In the genomic region with DNA sequence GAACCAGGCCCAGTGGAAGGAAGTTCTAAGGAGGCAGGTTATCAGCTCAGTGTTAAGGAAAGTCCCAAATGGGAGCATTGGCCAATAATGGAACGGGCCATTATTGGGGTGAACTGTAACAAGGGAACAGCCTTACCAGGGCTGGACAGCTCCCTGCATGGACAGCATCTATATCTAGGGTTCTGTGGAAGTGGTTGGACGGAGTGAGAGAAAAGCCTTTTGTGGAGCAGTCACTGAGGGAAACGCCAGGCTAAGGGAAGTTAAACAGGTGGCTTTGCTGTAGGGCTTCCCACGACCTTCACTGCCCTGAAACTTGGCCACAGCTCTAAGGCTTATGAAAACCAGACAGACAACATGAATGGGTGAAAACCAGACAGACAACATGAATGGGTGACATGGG, we compare ENCODE assay signal across 13 cellular contexts. TPM values are rescaled to one million over a fixed set of nuclear protein-coding genes. Genes with fewer than 3 reads are reported as not detected.
DNase-seq lines count a peak whose midpoint lies in the region; ATAC-seq and TF ChIP-seq lines count a peak whose summit lies in the region.
"Had no signal": no experiment of that assay in that cellular context is flagged by ENCODE, and none has a peak within 500 bp of the region (broad histone marks: within the 10 kb centered on the region; RNA-seq: fewer than 3 reads in every experiment).

No MANE protein-coding gene starts in this region.

- H3K9me3 Mint-ChIP-seq in activated T-cell treated with anti-CD3 and anti-CD28 coated beads, Interleukin-2, amount 50 U/mL, for 24 hours = no peaks in the 10 kb centered on the region
- H3K9me3 Mint-ChIP-seq: activated naive CD8-positive, alpha-beta T cell treated with anti-CD3 and anti-CD28 coated beads, Interleukin-2, amount 10 ng/mL, durations not matched to agents 7 days and 5 days; type B pancreatic cell had no signal

- no TSS peak for BruUV-seq in OCI-LY7 (replicated peaks; lab: Mats Ljungman, UMichigan)

- H2AFZ ChIP-seq in OCI-LY7 (ENCODE audit: low read length) = no peak overlapping the region

- H3K9me3 ChIP-seq in OCI-LY7 (ENCODE audit: low read length) (no peaks in the 10 kb centered on the region), spleen (no peaks in the 10 kb centered on the region)

- TF ChIP-seq POLR2A in spleen (IDR thresholded peaks at IDR 0.05) = no peak

- H3K4me3 Mint-ChIP-seq in activated T-cell treated with anti-CD3 and anti-CD28 coated beads, Interleukin-2, amount 50 U/mL, for 24 hours = no peak overlapping the region
- H3K4me3 Mint-ChIP-seq: activated naive CD8-positive, alpha-beta T cell treated with anti-CD3 and anti-CD28 coated beads, Interleukin-2, amount 10 ng/mL, durations not matched to agents 7 days and 5 days; type B pancreatic cell had no signal

- TF ChIP-seq CTCF in OCI-LY7 (conservative IDR thresholded peaks at IDR 0.05; ENCODE audit: low read length) (no peak), spleen (IDR thresholded peaks at IDR 0.05 in 8 of 11, conservative IDR thresholded peaks at IDR 0.05 in 3 of 11) (no peak)

- peaks cover 57% of the 10 kb centered on the region for H3K4me1 Mint-ChIP-seq in activated T-cell treated with anti-CD3 and anti-CD28 coated beads, Interleukin-2, amount 50 U/mL, for 24 hours (ENCODE audit: low read depth)

- peak overlapping the region; percentile 97 for H3K27ac ChIP-seq in OCI-LY7 (ENCODE audit: low read depth, low read length, poor library complexity, severe bottlenecking)
- H3K27ac ChIP-seq in epithelial cell of prostate = peak overlapping the region; percentile 100
- H3K27ac ChIP-seq in spleen = peak overlapping the region in 7 of 8 donors; percentile 4 to 92 (median 76)
- H3K27ac ChIP-seq: coronary artery had no signal

- WGBS in spleen, 5 donors = 51 to 62% (median 58%) methylated on average over 4 of the region's 4 CpGs

- no peak for DNase-seq in activated T-cell treated with anti-CD3 and anti-CD28 coated beads, Interleukin-2, amount 50 U/mL, for 24 hours
- DNase-seq in activated T-cell treated with anti-CD3 and anti-CD28 coated beads, Interleukin-2, amount 50 U/mL, for 1 hour = no peak
- DNase-seq in OCI-LY7 (ENCODE audit: low spot score) = peak; percentile 58
- DNase-seq in epithelial cell of prostate (ENCODE audit: low read depth, low spot score) = no peak
- no peak for DNase-seq in spleen
- no peak for DNase-seq in NCI-H2196 treated with DMSO at 0.1 percent for 48 hours (lab: John Stamatoyannopoulos, UW; ENCODE audit: unreplicated experiment)
- DNase-seq: activated naive CD8-positive, alpha-beta T cell treated with anti-CD3 and anti-CD28 coated beads, Interleukin-2, amount 10 ng/mL, durations not matched to agents 7 days and 5 days; DMS 273 treated with DMSO at 0.1 percent for 48 hours; stimulated activated CD4-positive, alpha-beta T cell treated with anti-CD3 and anti-CD28 coated beads, Interleukin-15, amount 100 ng/mL, for 24 hours had no signal

- intact Hi-C loops in OCI-LY7 (cut with micrococcal nuclease; ENCODE audit: unreplicated experiment) = no loop called here
- intact Hi-C loops in spleen (cut with DNase I; ENCODE audit: low total_unique reads) = no loop called here

- H3K27me3 ChIP-seq in spleen (replicated peaks in 1 of 7) = no peaks in the 10 kb centered on the region

- H3K36me3 Mint-ChIP-seq in activated T-cell treated with anti-CD3 and anti-CD28 coated beads, Interleukin-2, amount 50 U/mL, for 24 hours (ENCODE audit: low read depth) = peaks cover 91% of the 10 kb centered on the region
- H3K36me3 Mint-ChIP-seq: type B pancreatic cell had no signal

- H3K36me3 ChIP-seq in OCI-LY7 (ENCODE audit: insufficient read depth, low read length) (peaks cover 82% of the 10 kb centered on the region), spleen (peaks cover 0 to 80% (median 15%) of the 10 kb centered on the region in 6 donors)

- H3K79me2 ChIP-seq in OCI-LY7 (ENCODE audit: insufficient read depth, low read depth, low read length) = peaks cover 13% of the 10 kb centered on the region; the same call in 1 of the 2 replicates

- no peaks in the 10 kb centered on the region for H4K20me1 ChIP-seq in OCI-LY7 (ENCODE audit: insufficient read depth, low read length)

- CTCF ChIA-PET in OCI-LY7 (lab: Charles Lee; ENCODE audit: unreplicated experiment) = interaction anchor here (1.8 to 2.6 kb wide), 2 partner anchors 8 to 18 kb away, joined by 8 to 10 read pairs; a partner anchor contains a TSS

- H3K4me3 ChIP-seq in OCI-LY7 (ENCODE audit: low read depth, low read length, poor library complexity, severe bottlenecking) = peak overlapping the region; percentile 59
- no peak overlapping the region for H3K4me3 ChIP-seq in spleen
- H3K4me3 ChIP-seq: coronary artery had no signal

- POLR2A ChIA-PET in OCI-LY7 (lab: Charles Lee) = interaction anchor here (1.0 to 3.2 kb wide), 3 partner anchors 9 to 17 kb away, joined by 6 to 25 read pairs (median 17); a partner anchor contains a TSS

- no peaks in the 10 kb centered on the region for H3K9me2 ChIP-seq in OCI-LY7 (ENCODE audit: insufficient read depth, low read length)

- peaks cover 91% of the 10 kb centered on the region for H3K4me1 ChIP-seq in OCI-LY7 (ENCODE audit: insufficient read depth, low read length, poor library complexity, severe bottlenecking)
- peaks cover 10 to 100% (median 55%) of the 10 kb centered on the region in 6 donors for H3K4me1 ChIP-seq in spleen

- peak overlapping the region; percentile 63 for H3K27ac Mint-ChIP-seq in activated T-cell treated with anti-CD3 and anti-CD28 coated beads, Interleukin-2, amount 50 U/mL, for 24 hours
- H3K27ac Mint-ChIP-seq: type B pancreatic cell had no signal

- H3K27me3 Mint-ChIP-seq in activated T-cell treated with anti-CD3 and anti-CD28 coated beads, Interleukin-2, amount 50 U/mL, for 24 hours = no peaks in the 10 kb centered on the region
- H3K27me3 Mint-ChIP-seq: activated naive CD8-positive, alpha-beta T cell treated with anti-CD3 and anti-CD28 coated beads, Interleukin-2, amount 10 ng/mL, durations not matched to agents 7 days and 5 days had no signal

- no peak for ATAC-seq in HG02798 (IDR thresholded peaks at IDR 0.05; ENCODE audit: poor library complexity, unreplicated experiment)
- ATAC-seq in GM18498 (IDR thresholded peaks at IDR 0.05; ENCODE audit: unreplicated experiment) = no peak

- peak overlapping the region; percentile 89 for H3K4me2 ChIP-seq in OCI-LY7 (ENCODE audit: low read length)

RNA-seq across cellular contexts. Expression of a gene that starts 17.0 kb away (rescaled TPM):
- 28.6 and 33.5 TPM in 2 replicates for total RNA-seq in OCI-LY7 (2014; rRNA removed; shearing (Covaris generic))
- 59.5 and 66.5 TPM in 2 replicates for total RNA-seq in OCI-LY7 (2022)
- 10 to 100 TPM; 22.7 to 67.4 (median 45.4) TPM for total RNA-seq in spleen
- 10 to 100 TPM; 22.3 to 48.5 (median 33.3) TPM for polyA plus RNA-seq in spleen

RNA-seq across cellular contexts. Expression of a gene that starts 39.3 kb away (rescaled TPM):
- 18.5 and 29.3 TPM in 2 replicates for total RNA-seq in OCI-LY7 (2014; rRNA removed; shearing (Covaris generic))
- total RNA-seq in OCI-LY7 (2022) = 14.5 and 16.6 TPM in 2 replicates
- 10 to 100 TPM; 12.0 to 21.0 (median 17.4) TPM for total RNA-seq in spleen
- 10 to 100 TPM in 1 of 3 donors, 1 to 10 TPM in 2; 4.7 to 10.5 (median 4.9) TPM for polyA plus RNA-seq in spleen

RNA-seq across cellular contexts. Expression of a gene that starts 45.2 kb away (rescaled TPM):
- 0.73 and 0.77 TPM in 2 replicates for total RNA-seq in OCI-LY7 (2014; rRNA removed; shearing (Covaris generic))
- total RNA-seq in OCI-LY7 (2022) (1.1 and 1.3 TPM in 2 replicates), spleen (1 to 10 TPM in 6 of 7 donors, under 1 TPM in 1; 0.98 to 4.7 (median 2.2) TPM)
- polyA plus RNA-seq in spleen = 1 to 10 TPM in 2 of 3 donors, under 1 TPM in 1; 0.94 to 1.4 (median 1.4) TPM
